8 cellular contexts compared by ENCODE assay signal in genomic region chr17:34637548-34638525, GRCh38. TPM values are rescaled to one million over a fixed set of nuclear protein-coding genes. Genes with fewer than 3 reads are reported as not detected.
A peak's percentile ranks its signal among the peaks of the same experiment; 100 is the strongest.
DNase-seq lines count a peak whose midpoint lies in the region; ATAC-seq, FAIRE-seq and TF ChIP-seq lines count a peak whose summit lies in the region.

No MANE protein-coding gene starts in this region.

- H3K4me2 ChIP-seq in HepG2 (ENCODE audit: low read depth, low read length): no peak overlapping the region

- H3K4me3 ChIP-seq in HepG2 (replicated peaks in 1 of 3; ENCODE audit: insufficient read depth in 1 of 3, low read depth in 2 of 3, low read length in 3 of 3): no peak overlapping the region

- H3K27me3 ChIP-seq in HepG2 (ENCODE audit: control insufficient read depth in 1 of 2, insufficient read depth in 2 of 2, low read length in 2 of 2): peaks cover 7 to 26% of the 10 kb centered on the region in 2 experiments; a peak in 4 of 5 replicates

- DNase-seq in AG08396 (ENCODE audit: low spot score) (peak; percentile 87), GM19240 (ENCODE audit: insufficient read length, low spot score) (peak; percentile 78), NCI-H1436 (lab: John Stamatoyannopoulos, UW) (peak; percentile 90), cerebellar cortex (ENCODE audit: low spot score) (peak; percentile 47), HepG2 (ENCODE audit: low spot score) (peak; percentile 45), mesenteric fat pad (ENCODE audit: low spot score) (no peak)
- DNase-seq in activated CD4-positive, alpha-beta T cell treated with anti-CD3 and anti-CD28 coated beads for 24 hours (ENCODE audit: low read depth in 2 of 2): peak; percentile 78
- peak; percentile 82 to 83 for DNase-seq in stimulated activated CD4-positive, alpha-beta T cell treated with anti-CD3 and anti-CD28 coated beads, Interleukin-2, amount 100 ng/mL, for 48 hours

- TF ChIP-seq POLR2A in HepG2 (IDR thresholded peaks at IDR 0.05; ENCODE audit: insufficient read depth in 1 of 2, low read depth in 2 of 2, low read length in 2 of 2): no peak

- POLR2A ChIA-PET in HepG2 (lab: Yijun Ruan, JAX): no interaction called here

- intact Hi-C loops in HepG2 (cut with micrococcal nuclease; ENCODE audit: unreplicated experiment): loop anchor here (1.0 kb wide), 1 partner anchor 96 kb away; no protein-coding TSS in a partner anchor

- no peaks in the 10 kb centered on the region for H4K20me1 ChIP-seq in HepG2 (ENCODE audit: insufficient read depth, low read length)

- H3K9ac ChIP-seq in HepG2 (ENCODE audit: insufficient read depth, low read depth, low read length): no peak overlapping the region

- 42% methylated on average over 39 of the region's 73 CpGs for WGBS in HepG2 (ENCODE audit: low lambda C conversion rate)

- H3K79me2 ChIP-seq in HepG2 (ENCODE audit: insufficient read depth, low read length): no peaks in the 10 kb centered on the region

- no TSS peak for BruUV-seq in HepG2 (replicated peaks; lab: Mats Ljungman, UMichigan)

- peak; percentile 4 for FAIRE-seq in HepG2 (lab: Jason Lieb, UNC)

- CTCF ChIA-PET in HepG2 (lab: Yijun Ruan, JAX; ENCODE audit: low intra/inter-chr PET ratio, low total read pairs): interaction anchor here (0.7 to 2.3 kb wide), 5 partner anchors 53 to 482 kb away, joined by 3 to 19 read pairs (median 3); partner anchors contain the start of gene RAD51D

- TF ChIP-seq RAD21 in HepG2 (CRISPR knock-in tag; IDR thresholded peaks at IDR 0.05): peak; percentile 55

- H3K9me3 ChIP-seq in HepG2 (ENCODE audit: low read length): no peaks in the 10 kb centered on the region

- no peak overlapping the region for H3K27ac ChIP-seq in HepG2 (ENCODE audit: extremely low read length, insufficient read depth, low read length)

- no peak overlapping the region for H2AFZ ChIP-seq in HepG2 (ENCODE audit: low read length)

- TF ChIP-seq EP300 in HepG2 (IDR thresholded peaks at IDR 0.05; ENCODE audit: low read depth in 2 of 2, low read length in 2 of 2): no peak
- no peak for TF ChIP-seq EP300 in HepG2 (CRISPR knock-in tag; IDR thresholded peaks at IDR 0.05; ENCODE audit: borderline replicate concordance)

- ATAC-seq in HepG2: peak; percentile 95

- TF ChIP-seq CTCF in HepG2 (CRISPR knock-in tag; IDR thresholded peaks at IDR 0.05): peak; percentile 85

- no peaks in the 10 kb centered on the region for H3K36me3 ChIP-seq in HepG2 (replicated peaks in 1 of 2; ENCODE audit: control insufficient read depth in 1 of 2, insufficient read depth in 2 of 2, low read length in 2 of 2)

- H3K4me1 ChIP-seq in HepG2 (ENCODE audit: insufficient read depth, low read length): no peaks in the 10 kb centered on the region

- in situ Hi-C loops in HepG2 (cut with HindIII; ENCODE audit: extremely low pct_ligation_motif_present, low pct_unique_long_range_greater_than_20kb): loop anchor here (5.0 kb wide), 1 partner anchor 216 kb away; no protein-coding TSS in a partner anchor

TF ChIP-seq in HepG2, 621 proteins besides CTCF, POLR2A, EP300 and RAD21:
- TF ChIP-seq ZNF740 (CRISPR knock-in tag; IDR thresholded peaks at IDR 0.05): 0 out of 2 replicates have a peak, but pooled peaks have one; percentile 43
- peak; percentile 24; the same call in 1 of the 2 replicates for TF ChIP-seq MAZ (IDR thresholded peaks at IDR 0.05; ENCODE audit: borderline replicate concordance, low read depth, low read length)
- no peak for TF ChIP-seq MAZ (CRISPR knock-in tag; IDR thresholded peaks at IDR 0.05; ENCODE audit: low read depth)
- peak; percentile 43; the same call in 1 of the 2 replicates for TF ChIP-seq ZNF574 (CRISPR knock-in tag; IDR thresholded peaks at IDR 0.05)
- TF ChIP-seq SALL2 (CRISPR knock-in tag; IDR thresholded peaks at IDR 0.05): peak; percentile 31; the same call in 1 of the 2 replicates
- TF ChIP-seq HOXA3 (CRISPR knock-in tag; IDR thresholded peaks at IDR 0.05): 0 out of 2 replicates have a peak, but pooled peaks have one; percentile 16
- peak; percentile 65; the same call in 1 of the 2 replicates for TF ChIP-seq ZBED4 (CRISPR knock-in tag; IDR thresholded peaks at IDR 0.05; ENCODE audit: borderline replicate concordance)
- peak; percentile 17 for TF ChIP-seq XRCC5 (optimal IDR thresholded peaks at IDR 0.05; ENCODE audit: low read length)
- TF ChIP-seq NCOR1 (IDR thresholded peaks at IDR 0.05; ENCODE audit: borderline replicate concordance, low read length): no peak
- TF ChIP-seq SMC3 (IDR thresholded peaks at IDR 0.05; ENCODE audit: low read length): peak; percentile 31; the same call in 1 of the 2 replicates
- TF ChIP-seq ZNF329 (CRISPR knock-in tag; IDR thresholded peaks at IDR 0.05; ENCODE audit: low read depth): no peak
- TF ChIP-seq ZNF549 (CRISPR knock-in tag; IDR thresholded peaks at IDR 0.05): no peak
- TF ChIP-seq STAG1 (CRISPR knock-in tag; IDR thresholded peaks at IDR 0.05): peak; percentile 72

RNA-seq across cellular contexts. Expression of gene TMEM132E, which starts 58.5 kb away (rescaled TPM):
- total RNA-seq in HepG2 (2016; rRNA removed; fragmentation: Illumina TruSeq; extraction: Trizol) (not detected in 2 replicates), mesenteric fat pad (0.16 TPM)
- not detected in 2 replicates for total RNA-seq in HepG2 (2016; cell fraction: cytosol; rRNA removed; fragmentation: Illumina TruSeq; extraction: Trizol; ENCODE audit: low read depth)
- not detected in 2 replicates for total RNA-seq in HepG2 (2016; cell fraction: insoluble cytoplasmic fraction; rRNA removed; fragmentation: Illumina TruSeq; extraction: Trizol)
- not detected in 2 replicates for total RNA-seq in HepG2 (2016; cell fraction: membrane; rRNA removed; fragmentation: Illumina TruSeq; extraction: Trizol)
- total RNA-seq in HepG2 (2016; cell fraction: nucleus; rRNA removed; fragmentation: Illumina TruSeq; extraction: Trizol): not detected in 2 replicates
- 0.01 TPM in 1 of 2 replicates, not detected in the other for polyA plus RNA-seq in HepG2 (2011; rRNA removed)
- polyA plus RNA-seq in HepG2 (2011; cell fraction: cytosol; rRNA removed): not detected in 2 replicates
- polyA plus RNA-seq in HepG2 (2011; cell fraction: nucleus; rRNA removed): not detected in 2 replicates
- polyA plus RNA-seq in HepG2 (2012): not detected in 2 replicates
- not detected in 2 replicates for polyA plus RNA-seq in HepG2 (2016; cell fraction: cytosol; fragmentation: Illumina TruSeq; extraction: Trizol; ENCODE audit: low read depth)
- not detected in 2 replicates for polyA plus RNA-seq in HepG2 (2016; cell fraction: insoluble cytoplasmic fraction; fragmentation: Illumina TruSeq; extraction: Trizol; ENCODE audit: low read depth)
- not detected in 2 replicates for polyA plus RNA-seq in HepG2 (2016; cell fraction: membrane; fragmentation: Illumina TruSeq; extraction: Trizol; ENCODE audit: low read depth)
- polyA plus RNA-seq in HepG2 (2016; cell fraction: nucleus; fragmentation: Illumina TruSeq; extraction: Trizol; ENCODE audit: insufficient read depth, low read depth): not detected in 2 replicates
- not detected in 2 replicates for polyA minus RNA-seq in HepG2 (2011; rRNA and poly(A)+ RNA removed; ENCODE audit: low replicate concordance)
- not detected in 2 replicates for polyA minus RNA-seq in HepG2 (2011; cell fraction: cytosol; rRNA and poly(A)+ RNA removed)
- not detected in 2 replicates for polyA minus RNA-seq in HepG2 (2011; cell fraction: nucleus; rRNA and poly(A)+ RNA removed)
